ENCODE assay signal across 3 cellular contexts in the genomic region with DNA sequence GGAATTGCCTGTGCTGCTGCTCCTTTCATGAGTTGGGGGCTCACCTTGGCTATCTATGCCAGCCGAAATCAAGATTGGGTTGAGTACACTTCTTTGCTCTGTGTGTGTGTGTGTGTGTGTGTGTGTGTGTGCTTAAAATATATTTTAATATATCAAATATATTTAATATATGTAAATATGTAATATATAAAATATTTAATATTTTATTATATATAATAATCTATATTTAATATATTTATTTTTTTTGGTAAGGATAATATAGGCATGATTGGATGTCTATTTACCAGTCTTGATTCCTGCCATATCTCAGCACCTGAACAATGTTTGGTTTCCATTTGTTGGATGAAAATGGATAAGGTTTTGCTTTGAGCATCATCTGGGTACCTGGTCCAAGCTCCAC.
"Had no signal": no experiment of that assay in that cellular context is flagged by ENCODE, and none has a peak within 500 bp of the region (broad histone marks: within the 10 kb centered on the region; RNA-seq: fewer than 3 reads in every experiment).

No MANE protein-coding gene starts in this region.

- ATAC-seq: GM12878 had no signal

- DNase-seq: GDM1, GF-D8 had no signal
